ENCODE assay signal across 1 cellular context in genomic region chr16:24537474-24538337, GRCh38.
TF ChIP-seq lines count a peak whose summit lies in the region.

No MANE protein-coding gene starts in this region.

TF ChIP-seq in GM23338, 12 proteins besides CTCF, POLR2A, EP300 and RAD21 (continued from another document):
- no peak for TF ChIP-seq REST (IDR thresholded peaks at IDR 0.05; ENCODE audit: unreplicated experiment)
- no peak for TF ChIP-seq NANOG (IDR thresholded peaks at IDR 0.05; ENCODE audit: borderline replicate concordance)
- no peak for TF ChIP-seq POLR2AphosphoS5 (IDR thresholded peaks at IDR 0.05; ENCODE audit: low read depth)
- TF ChIP-seq ETS1 (IDR thresholded peaks at IDR 0.05), result no peak
- TF ChIP-seq ZNF331 (CRISPR knock-in tag; IDR thresholded peaks at IDR 0.05; ENCODE audit: low read depth), result no peak
